Comparison of ENCODE assay signal across 17 cellular contexts in the genomic region with DNA sequence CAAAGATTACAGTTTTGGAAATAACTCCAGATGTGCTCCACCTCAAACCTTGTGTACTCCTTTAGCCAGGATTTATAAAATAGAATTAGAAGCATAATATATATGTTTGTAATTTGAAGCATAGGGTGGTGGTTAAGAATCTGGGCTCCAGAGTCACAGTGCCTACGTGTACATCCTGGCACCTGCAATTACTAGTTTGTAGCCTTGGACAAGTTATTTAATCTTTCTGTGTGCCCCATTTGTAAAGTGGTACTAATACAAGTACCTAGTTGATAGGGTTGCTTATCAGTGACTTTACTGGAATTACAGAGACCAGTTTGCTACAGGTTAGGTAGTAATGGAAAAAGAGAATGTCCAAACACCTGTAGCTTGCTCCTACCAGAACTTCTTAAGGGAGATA. TPM values are rescaled to one million over a fixed set of nuclear protein-coding genes. Genes with fewer than 3 reads are reported as not detected.
DNase-seq lines count a peak whose midpoint lies in the region; TF ChIP-seq lines count a peak whose summit lies in the region.
"Had no signal": no experiment of that assay in that cellular context is flagged by ENCODE, and none has a peak within 500 bp of the region (broad histone marks: within the 10 kb centered on the region; RNA-seq: fewer than 3 reads in every experiment).

No MANE protein-coding gene starts in this region.

- peaks cover 10% of the 10 kb centered on the region for H3K36me3 Mint-ChIP-seq in activated naive CD4-positive, alpha-beta T cell treated with anti-CD3 and anti-CD28 coated beads, Interleukin-2, amount 50 U/mL, for 24 hours
- peaks cover 4% of the 10 kb centered on the region for H3K36me3 Mint-ChIP-seq in activated naive CD4-positive, alpha-beta T cell treated with anti-CD3 and anti-CD28 coated beads for 36 hours (ENCODE audit: low read depth)
- peaks cover 10% of the 10 kb centered on the region for H3K36me3 Mint-ChIP-seq in dendritic cell treated with granulocyte-macrophage colony-stimulating factor and Interleukin-4, amounts not matched to agents 40 ng/mL and 50 ng/mL, for 4 days (ENCODE audit: low read depth)

- peaks cover 14% of the 10 kb centered on the region for H4K20me1 ChIP-seq in smooth muscle cell (ENCODE audit: low read depth)

- no peak overlapping the region for H3K4me2 ChIP-seq in smooth muscle cell

- DNase-seq in activated naive CD4-positive, alpha-beta T cell treated with anti-CD3 and anti-CD28 coated beads for 36 hours, result no peak
- DNase-seq in smooth muscle cell (lab: John Stamatoyannopoulos, UW; ENCODE audit: unreplicated experiment) (no peak), occipital lobe (lab: John Stamatoyannopoulos, UW) (no peak), GF-D8 (lab: John Stamatoyannopoulos, UW) (no peak)
- DNase-seq: DMS79, HFFc6, KBM-7, NCI-H187, NCI-H2107, NCI-H510A, NCI-H774, OCI-M1, Right ventricle myocardium superior had no signal

- no peak overlapping the region for H2AFZ ChIP-seq in smooth muscle cell (ENCODE audit: low read depth)

- H3K36me3 ChIP-seq in HEK293 (ENCODE audit: control insufficient read depth in 2 of 2, insufficient read depth in 1 of 2, low read length in 2 of 2) (no peaks in the 10 kb centered on the region; a peak in 1 of 3 replicates), smooth muscle cell (ENCODE audit: low read depth) (no peaks in the 10 kb centered on the region)

- TF ChIP-seq CTCF in HEK293 (tag by site-specific recombination; IDR thresholded peaks at IDR 0.05) (no peak), smooth muscle cell (IDR thresholded peaks at IDR 0.05; ENCODE audit: borderline replicate concordance, insufficient read depth, poor library complexity, severe bottlenecking) (no peak)

- H3K4me3 Mint-ChIP-seq in activated naive CD4-positive, alpha-beta T cell treated with anti-CD3 and anti-CD28 coated beads, Interleukin-2, amount 50 U/mL, for 24 hours, result peak overlapping the region; percentile 7
- H3K4me3 Mint-ChIP-seq in activated naive CD4-positive, alpha-beta T cell treated with anti-CD3 and anti-CD28 coated beads for 36 hours, result no peak overlapping the region
- H3K4me3 Mint-ChIP-seq in dendritic cell treated with granulocyte-macrophage colony-stimulating factor and Interleukin-4, amounts not matched to agents 40 ng/mL and 50 ng/mL, for 4 days, result no peak overlapping the region
- H3K4me3 Mint-ChIP-seq: HFFc6 had no signal

- intact Hi-C loops in activated naive CD4-positive, alpha-beta T cell treated with anti-CD3 and anti-CD28 coated beads for 36 hours (cut with micrococcal nuclease), result loop anchor here (2.0 kb wide), 3 partner anchors 41 to 357 kb away; no protein-coding TSS in a partner anchor
- intact Hi-C loops in dendritic cell treated with granulocyte-macrophage colony-stimulating factor and Interleukin-4, amounts not matched to agents 40 ng/mL and 50 ng/mL, for 4 days (cut with micrococcal nuclease), result loop anchor here (2.0 kb wide), 1 partner anchor 29 kb away; the partner anchor contains the start of gene EML4

- no peak overlapping the region for H3K4me3 ChIP-seq in HEK293 (ENCODE audit: low read depth, low read length)
- H3K4me3 ChIP-seq in smooth muscle cell, result no peak overlapping the region

- CTCF ChIA-PET in activated naive CD4-positive, alpha-beta T cell treated with anti-CD3 and anti-CD28 coated beads for 36 hours (lab: Charles Lee), result interaction anchor here (0.6 to 2.6 kb wide), 2 partner anchors 44 to 102 kb away, joined by 3 to 11 read pairs; no protein-coding TSS in a partner anchor
- CTCF ChIA-PET in HEK293 (lab: Yijun Ruan, JAX), result interaction anchor here (0.6 to 2.1 kb wide), 7 partner anchors 61 to 318 kb away, joined by 3 to 11 read pairs (median 5); no protein-coding TSS in a partner anchor

- H3K79me2 ChIP-seq in smooth muscle cell (ENCODE audit: low read depth), result peaks cover 59% of the 10 kb centered on the region

- 61% methylated on average over 1 of the region's 1 CpG for WGBS in smooth muscle cell (ENCODE audit: low lambda C conversion rate)

- POLR2A ChIA-PET in HEK293 (lab: Yijun Ruan, JAX), result no interaction called here

- peaks cover 36% of the 10 kb centered on the region for H3F3A ChIP-seq in smooth muscle cell (ENCODE audit: low read depth)

- H3K9me3 Mint-ChIP-seq in activated naive CD4-positive, alpha-beta T cell treated with anti-CD3 and anti-CD28 coated beads, Interleukin-2, amount 50 U/mL, for 24 hours, result peaks cover 4% of the 10 kb centered on the region
- no peaks in the 10 kb centered on the region for H3K9me3 Mint-ChIP-seq in activated naive CD4-positive, alpha-beta T cell treated with anti-CD3 and anti-CD28 coated beads for 36 hours
- H3K9me3 Mint-ChIP-seq in dendritic cell treated with granulocyte-macrophage colony-stimulating factor and Interleukin-4, amounts not matched to agents 40 ng/mL and 50 ng/mL, for 4 days, result no peaks in the 10 kb centered on the region
- H3K9me3 Mint-ChIP-seq: HFFc6 had no signal

- H3K27ac ChIP-seq in HEK293 (ENCODE audit: extremely low read depth, low read depth, low read length) (no peak overlapping the region), smooth muscle cell (ENCODE audit: low read depth) (peak overlapping the region; percentile 78)
- H3K27ac ChIP-seq: BLaER1 treated with 17β-estradiol and CSF1 and Interleukin-3, amounts not matched to agents 10 nM and 100 nM had no signal

- H3K9me3 ChIP-seq in HEK293 (ENCODE audit: control insufficient read depth, insufficient read depth, low read depth, low read length) (no peaks in the 10 kb centered on the region), smooth muscle cell (replicated peaks; ENCODE audit: low read depth) (no peaks in the 10 kb centered on the region)

- H3K4me1 Mint-ChIP-seq in activated naive CD4-positive, alpha-beta T cell treated with anti-CD3 and anti-CD28 coated beads, Interleukin-2, amount 50 U/mL, for 24 hours, result peaks cover 89% of the 10 kb centered on the region
- H3K4me1 Mint-ChIP-seq in activated naive CD4-positive, alpha-beta T cell treated with anti-CD3 and anti-CD28 coated beads for 36 hours (ENCODE audit: low read depth), result peaks cover 72% of the 10 kb centered on the region
- H3K4me1 Mint-ChIP-seq in dendritic cell treated with granulocyte-macrophage colony-stimulating factor and Interleukin-4, amounts not matched to agents 40 ng/mL and 50 ng/mL, for 4 days (ENCODE audit: low read depth), result peaks cover 66% of the 10 kb centered on the region

- no peaks in the 10 kb centered on the region for H3K27me3 Mint-ChIP-seq in activated naive CD4-positive, alpha-beta T cell treated with anti-CD3 and anti-CD28 coated beads, Interleukin-2, amount 50 U/mL, for 24 hours
- H3K27me3 Mint-ChIP-seq in activated naive CD4-positive, alpha-beta T cell treated with anti-CD3 and anti-CD28 coated beads for 36 hours (ENCODE audit: low read depth), result no peaks in the 10 kb centered on the region
- peaks cover 13% of the 10 kb centered on the region for H3K27me3 Mint-ChIP-seq in dendritic cell treated with granulocyte-macrophage colony-stimulating factor and Interleukin-4, amounts not matched to agents 40 ng/mL and 50 ng/mL, for 4 days

- H3K27ac Mint-ChIP-seq in activated naive CD4-positive, alpha-beta T cell treated with anti-CD3 and anti-CD28 coated beads, Interleukin-2, amount 50 U/mL, for 24 hours, result peak overlapping the region; percentile 74
- no peak overlapping the region for H3K27ac Mint-ChIP-seq in activated naive CD4-positive, alpha-beta T cell treated with anti-CD3 and anti-CD28 coated beads for 36 hours
- H3K27ac Mint-ChIP-seq in dendritic cell treated with granulocyte-macrophage colony-stimulating factor and Interleukin-4, amounts not matched to agents 40 ng/mL and 50 ng/mL, for 4 days, result peak overlapping the region; percentile 45
- H3K27ac Mint-ChIP-seq: HFFc6 had no signal

- no peaks in the 10 kb centered on the region for H3K27me3 ChIP-seq in smooth muscle cell (ENCODE audit: low read depth)
- H3K27me3 ChIP-seq: BLaER1 treated with 17β-estradiol and CSF1 and Interleukin-3, amounts not matched to agents 10 nM and 100 nM had no signal

- H3K9ac ChIP-seq in smooth muscle cell (ENCODE audit: low read depth), result no peak overlapping the region

- H3K4me1 ChIP-seq in HEK293 (ENCODE audit: control insufficient read depth, insufficient read depth, low read length), result peaks cover 15% of the 10 kb centered on the region
- peaks cover 43% of the 10 kb centered on the region for H3K4me1 ChIP-seq in smooth muscle cell (ENCODE audit: low read depth)

TF ChIP-seq in HEK293, 187 proteins besides CTCF, POLR2A, EP300 and RAD21:
- TF ChIP-seq ZNF221 (tag by site-specific recombination; IDR thresholded peaks at IDR 0.05; ENCODE audit: borderline replicate concordance) (no peak), SP2 (tag by site-specific recombination; IDR thresholded peaks at IDR 0.05) (no peak), SCRT2 (tag by site-specific recombination; IDR thresholded peaks at IDR 0.05) (peak; percentile 35; the same call in 1 of the 2 replicates)

RNA-seq across cellular contexts. Expression of gene EML4, which starts 28.6 kb away (rescaled TPM):
- 10 to 100 TPM; 65.8 to 65.9 TPM for total RNA-seq in activated naive CD4-positive, alpha-beta T cell treated with anti-CD3 and anti-CD28 coated beads for 36 hours
- total RNA-seq in smooth muscle cell (46.2 and 55.9 TPM in 2 replicates), occipital lobe (41.6 TPM)
- 33.6 and 39.9 TPM in 2 replicates for polyA plus RNA-seq in smooth muscle cell
